10 cellular contexts compared by ENCODE assay signal in genomic region chr21:35048706-35049617, GRCh38. TPM values are rescaled to one million over a fixed set of nuclear protein-coding genes. Genes with fewer than 3 reads are reported as not detected.
DNase-seq lines count a peak whose midpoint lies in the region; ATAC-seq and TF ChIP-seq lines count a peak whose summit lies in the region.
"Had no signal": no experiment of that assay in that cellular context is flagged by ENCODE, and none has a peak within 500 bp of the region (broad histone marks: within the 10 kb centered on the region; RNA-seq: fewer than 3 reads in every experiment).

RUNX1 (minus strand) TSS chr21:35049302.

- H3K27me3 ChIP-seq in left ventricle myocardium inferior (ENCODE audit: low read depth) = peaks cover 52% of the 10 kb centered on the region

- no peaks in the 10 kb centered on the region for H3K27me3 Mint-ChIP-seq in activated naive CD4-positive, alpha-beta T cell treated with anti-CD3 and anti-CD28 coated beads for 36 hours (ENCODE audit: low read depth)

- H3K4me1 ChIP-seq in left ventricle myocardium inferior = peaks cover 17% of the 10 kb centered on the region
- H3K4me1 ChIP-seq: parathyroid adenoma had no signal

- no peaks in the 10 kb centered on the region for H3K9me3 Mint-ChIP-seq in activated naive CD4-positive, alpha-beta T cell treated with anti-CD3 and anti-CD28 coated beads for 36 hours

- DNase-seq in DMS53 (lab: John Stamatoyannopoulos, UW) = peak; percentile 30
- DNase-seq in DMS53 treated with DMSO at 0.1 percent for 48 hours (lab: John Stamatoyannopoulos, UW; ENCODE audit: unreplicated experiment) = no peak
- peak; percentile 99 for DNase-seq in SIG-M5 treated with dmso at 0.1 percent for 504 hours (lab: John Stamatoyannopoulos, UW; ENCODE audit: unreplicated experiment)
- peak; percentile 77 for DNase-seq in activated naive CD4-positive, alpha-beta T cell treated with anti-CD3 and anti-CD28 coated beads for 36 hours
- DNase-seq in left ventricle myocardium inferior = no peak
- DNase-seq in stimulated activated CD4-positive, alpha-beta T cell treated with anti-CD3 and anti-CD28 coated beads, Interleukin-1b, Interleukin-23, amount 100 ng/mL, for 48 hours = peak; percentile 88
- DNase-seq in NCI-H1417 treated with DMSO at 0.1 percent for 48 hours (lab: John Stamatoyannopoulos, UW) = no peak

- no peak within 1 kb of the TSS for H3K27ac ChIP-seq in left ventricle myocardium inferior (replicated peaks)
- H3K27ac ChIP-seq: 22Rv1, parathyroid adenoma had no signal

- no peaks in the 10 kb centered on the region for H3K36me3 ChIP-seq in left ventricle myocardium inferior

- H3K4me1 Mint-ChIP-seq in activated naive CD4-positive, alpha-beta T cell treated with anti-CD3 and anti-CD28 coated beads for 36 hours (ENCODE audit: low read depth) = peaks cover 79% of the 10 kb centered on the region

- H3K36me3 Mint-ChIP-seq in activated naive CD4-positive, alpha-beta T cell treated with anti-CD3 and anti-CD28 coated beads for 36 hours (ENCODE audit: low read depth) = no peaks in the 10 kb centered on the region

- intact Hi-C loops in activated naive CD4-positive, alpha-beta T cell treated with anti-CD3 and anti-CD28 coated beads for 36 hours (cut with micrococcal nuclease) = loop anchor here (1.0 to 5.0 kb wide), 10 partner anchors 25 to 568 kb away; no protein-coding TSS in a partner anchor
- intact Hi-C loops in left ventricle myocardium inferior (cut with micrococcal nuclease) = no loop called here

- TF ChIP-seq CTCF in left ventricle myocardium inferior (IDR thresholded peaks at IDR 0.05; ENCODE audit: borderline replicate concordance) = no peak

- H3K4me3 Mint-ChIP-seq in activated naive CD4-positive, alpha-beta T cell treated with anti-CD3 and anti-CD28 coated beads for 36 hours = peak within 1 kb of the TSS; percentile 86

- CTCF ChIA-PET in activated naive CD4-positive, alpha-beta T cell treated with anti-CD3 and anti-CD28 coated beads for 36 hours (lab: Charles Lee) = interaction anchor here (0.5 to 7.1 kb wide), 13 partner anchors 20 to 205 kb away, joined by 3 to 39 read pairs (median 5); no protein-coding TSS in a partner anchor

- no peaks in the 10 kb centered on the region for H3K9me3 ChIP-seq in left ventricle myocardium inferior (replicated peaks)

- H3K4me3 ChIP-seq in left ventricle myocardium inferior = peak within 1 kb of the TSS; percentile 31

- ATAC-seq in HG03108 (IDR thresholded peaks at IDR 0.05; ENCODE audit: unreplicated experiment) = peak; percentile 51

- H3K27ac Mint-ChIP-seq in activated naive CD4-positive, alpha-beta T cell treated with anti-CD3 and anti-CD28 coated beads for 36 hours = peak within 1 kb of the TSS; percentile 97

RNA-seq across cellular contexts. Expression of gene RUNX1, which starts in this region (rescaled TPM):
- 10 to 100 TPM; 36.9 to 41.0 TPM for total RNA-seq in activated naive CD4-positive, alpha-beta T cell treated with anti-CD3 and anti-CD28 coated beads for 36 hours
- total RNA-seq in left ventricle myocardium inferior = 1.5 TPM

Comparison
In these comparisons a context has a peak if more than half of its experiments do, and no peak if none do; other contexts are left out.
1. RNA of gene RUNX1 (total RNA-seq): 36.9 to 41.0 TPM in activated naive CD4-positive, alpha-beta T cell treated with anti-CD3 and anti-CD28 coated beads for 36 hours; 1.5 TPM in left ventricle myocardium inferior (single experiment); every median in the first group is over 10 times any median in the second.
2. DNase-seq: peak in DMS53 (single experiment), SIG-M5 treated with dmso at 0.1 percent for 504 hours (single experiment), activated naive CD4-positive, alpha-beta T cell treated with anti-CD3 and anti-CD28 coated beads for 36 hours (single experiment) and stimulated activated CD4-positive, alpha-beta T cell treated with anti-CD3 and anti-CD28 coated beads, Interleukin-1b, Interleukin-23, amount 100 ng/mL, for 48 hours (single experiment); none in DMS53 treated with DMSO at 0.1 percent for 48 hours (single experiment), left ventricle myocardium inferior (single experiment) and NCI-H1417 treated with DMSO at 0.1 percent for 48 hours (single experiment).